ENCODE assay signal across 1 cellular context in the genomic region with DNA sequence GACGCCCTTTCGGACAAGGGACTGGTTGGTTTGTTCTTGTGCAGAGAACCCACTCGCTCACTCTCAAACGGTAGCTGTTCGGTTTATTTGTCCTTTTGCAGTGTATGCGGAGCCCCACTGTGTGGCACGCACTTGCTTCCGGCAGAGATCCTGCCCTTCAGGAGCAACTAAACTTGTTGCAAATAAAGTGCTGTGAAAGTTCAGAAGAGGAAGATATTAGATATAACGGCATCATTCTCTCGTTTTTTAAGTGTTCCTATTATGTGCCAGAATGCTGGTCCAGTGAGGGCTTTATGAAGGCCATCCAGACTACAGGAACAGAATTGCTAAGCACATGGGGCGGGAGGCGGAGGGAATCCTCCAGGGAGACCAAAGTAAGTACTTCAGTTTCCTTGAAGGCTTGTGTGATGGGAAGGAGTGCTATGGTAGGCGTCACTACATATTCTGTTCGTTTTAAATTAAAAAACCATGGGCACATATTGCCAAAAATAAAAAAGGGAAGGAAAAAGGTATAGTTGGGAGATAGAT.
TF ChIP-seq lines count a peak whose summit lies in the region.

No MANE protein-coding gene starts in this region.

TF ChIP-seq in H1, 55 proteins besides CTCF, POLR2A, EP300 and RAD21 (continued from another document):
- TF ChIP-seq MAX (IDR thresholded peaks at IDR 0.05): peak; percentile 64
